ENCODE assay signal across 21 cellular contexts in the genomic region with DNA sequence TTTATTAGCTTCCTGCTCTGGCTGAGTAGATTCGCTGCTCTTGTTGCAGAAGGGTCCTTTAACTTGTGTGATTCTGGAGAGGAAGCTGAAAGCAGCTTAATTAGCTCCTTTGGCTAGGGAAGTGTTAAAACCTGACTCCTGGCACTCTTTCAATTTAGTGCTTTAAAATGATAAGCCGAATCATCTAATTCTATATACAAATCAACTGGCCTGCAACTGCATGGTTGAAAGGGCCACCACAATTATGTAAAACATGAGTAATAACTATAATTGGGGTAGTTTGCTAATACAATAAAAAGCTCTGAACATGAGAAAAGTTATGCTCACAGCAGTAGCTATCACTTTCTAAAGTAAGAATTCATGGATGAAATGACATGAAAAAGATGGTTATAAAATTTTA.
A peak's percentile ranks its signal among the peaks of the same experiment; 100 is the strongest.
DNase-seq lines count a peak whose midpoint lies in the region; ATAC-seq and TF ChIP-seq lines count a peak whose summit lies in the region.
"Had no signal": no experiment of that assay in that cellular context is flagged by ENCODE, and none has a peak within 500 bp of the region (broad histone marks: within the 10 kb centered on the region; RNA-seq: fewer than 3 reads in every experiment).

No MANE protein-coding gene starts in this region.

- DNase-seq in NCI-H748 (lab: John Stamatoyannopoulos, UW; ENCODE audit: unreplicated experiment), result peak; percentile 6
- no peak for DNase-seq in NCI-H748 treated with DMSO at 0.1 percent for 48 hours (lab: John Stamatoyannopoulos, UW)
- no peak for DNase-seq in SK-N-SH
- peak; percentile 71 for DNase-seq in retinal pigment epithelial cell (ENCODE audit: low read depth)
- no peak for DNase-seq in activated gamma-delta T cell treated with Interleukin-2 at 50 U/mL for 16 hours
- no peak for DNase-seq in left ventricle myocardium inferior
- DNase-seq: activated CD4-positive, CD25-positive, alpha-beta regulatory T cell; activated naive CD8-positive, alpha-beta T cell treated with anti-CD3 and anti-CD28 coated beads, Interleukin-2, amount 10 ng/mL, durations not matched to agents 7 days and 5 days; KBM-7; kidney glomerular epithelial cell; NCI-H2227 treated with DMSO at 0.1 percent for 48 hours; right cardiac atrium; SHP77 treated with DMSO at 0.1 percent for 48 hours; stimulated activated naive CD4-positive, alpha-beta T cell treated with Interleukin-2 at 50 U/mL for 16 hours; T-helper 2 cell; transverse colon had no signal

- intact Hi-C loops in left ventricle myocardium inferior (cut with micrococcal nuclease), result no loop called here

- no peaks in the 10 kb centered on the region for H3K36me3 ChIP-seq in SK-N-SH (replicated peaks in 1 of 2; ENCODE audit: control insufficient read depth in 1 of 2, insufficient read depth in 2 of 2, low read length in 1 of 2)
- H3K36me3 ChIP-seq in left ventricle myocardium inferior, result no peaks in the 10 kb centered on the region
- H3K36me3 ChIP-seq: neutrophil, transverse colon had no signal

- 0 out of 2 replicates have a peak overlapping the region, but pooled peaks have one; percentile 10 for H3K4me2 ChIP-seq in SK-N-SH
- H3K4me2 ChIP-seq: A549 had no signal

- H3K4me1 ChIP-seq in SK-N-SH (ENCODE audit: control insufficient read depth in 1 of 2, insufficient read depth in 2 of 2, low read depth in 1 of 2, low read length in 1 of 2) (peaks cover 0 to 4% of the 10 kb centered on the region in 2 experiments; a peak in 3 of 4 replicates), left ventricle myocardium inferior (no peaks in the 10 kb centered on the region)
- H3K4me1 ChIP-seq: A549, transverse colon had no signal

- TF ChIP-seq CTCF in SK-N-SH (IDR thresholded peaks at IDR 0.05) (no peak), retinal pigment epithelial cell (conservative IDR thresholded peaks at IDR 0.05; ENCODE audit: low read depth, low read length) (no peak), left ventricle myocardium inferior (IDR thresholded peaks at IDR 0.05; ENCODE audit: borderline replicate concordance) (no peak)

- H3F3A ChIP-seq in SK-N-SH (replicated peaks; ENCODE audit: insufficient read depth), result no peaks in the 10 kb centered on the region

- H3K9ac ChIP-seq in SK-N-SH, result no peak overlapping the region

- H3K27me3 ChIP-seq in SK-N-SH (ENCODE audit: insufficient read depth) (no peaks in the 10 kb centered on the region), left ventricle myocardium inferior (ENCODE audit: low read depth) (no peaks in the 10 kb centered on the region)
- H3K27me3 ChIP-seq: neutrophil, transverse colon had no signal

- H3K4me3 ChIP-seq in SK-N-SH (ENCODE audit: low read depth in 2 of 2, low read length in 1 of 2) (no peak overlapping the region), retinal pigment epithelial cell (ENCODE audit: low read length) (no peak overlapping the region), left ventricle myocardium inferior (no peak overlapping the region)
- H3K4me3 ChIP-seq: A549, coronary artery, transverse colon had no signal

- H4K20me1 ChIP-seq in SK-N-SH (ENCODE audit: insufficient read depth), result no peaks in the 10 kb centered on the region

- TF ChIP-seq EP300 in SK-N-SH (IDR thresholded peaks at IDR 0.05; ENCODE audit: borderline replicate concordance in 1 of 2, low read depth in 1 of 2, low read length in 1 of 2), result no peak

- TF ChIP-seq RAD21 in SK-N-SH (IDR thresholded peaks at IDR 0.05; ENCODE audit: low read length), result no peak

- POLR2A ChIA-PET in SK-N-SH (lab: Yijun Ruan, JAX), result interaction anchor here (0.7 kb wide), 1 partner anchor 365 kb away, joined by 3 read pairs; no protein-coding TSS in a partner anchor

- H3K27ac ChIP-seq in SK-N-SH (ENCODE audit: low read depth in 2 of 2, low read length in 1 of 2), result no peak overlapping the region
- H3K27ac ChIP-seq in left ventricle myocardium inferior (replicated peaks), result no peak overlapping the region
- H3K27ac ChIP-seq: A549, coronary artery, neutrophil, transverse colon had no signal

- ATAC-seq in HG03354 (IDR thresholded peaks at IDR 0.05; ENCODE audit: poor library complexity, severe bottlenecking, unreplicated experiment), result peak; percentile 33
- no peak for ATAC-seq in GM19467 (IDR thresholded peaks at IDR 0.05; ENCODE audit: unreplicated experiment)
- ATAC-seq: A549, right cardiac atrium had no signal

- H3K9me2 ChIP-seq in SK-N-SH, result no peaks in the 10 kb centered on the region

- no peaks in the 10 kb centered on the region for H3K79me2 ChIP-seq in SK-N-SH (ENCODE audit: insufficient read depth)

- CTCF ChIA-PET in SK-N-SH (lab: Yijun Ruan, JAX), result no interaction called here

- 37% methylated on average over 2 of the region's 2 CpGs for WGBS in SK-N-SH (ENCODE audit: low lambda C conversion rate)

- H2AFZ ChIP-seq in SK-N-SH (ENCODE audit: low read depth), result no peak overlapping the region

- H3K9me3 ChIP-seq in SK-N-SH (no peaks in the 10 kb centered on the region), left ventricle myocardium inferior (replicated peaks) (no peaks in the 10 kb centered on the region)
- H3K9me3 ChIP-seq: A549, neutrophil, transverse colon had no signal

TF ChIP-seq in SK-N-SH, 30 proteins besides CTCF, POLR2A, EP300 and RAD21:
- no peak for TF ChIP-seq GATA2 (CRISPR knock-in tag; IDR thresholded peaks at IDR 0.05)
- no peak for TF ChIP-seq NFIC (IDR thresholded peaks at IDR 0.05; ENCODE audit: borderline replicate concordance)
- no peak for TF ChIP-seq YY1 (IDR thresholded peaks at IDR 0.05; ENCODE audit: low read depth)
- no peak for TF ChIP-seq TAF1 (IDR thresholded peaks at IDR 0.05; ENCODE audit: borderline replicate concordance, low read depth, low read length)
- TF ChIP-seq FOXJ3 (CRISPR knock-in tag; IDR thresholded peaks at IDR 0.05), result no peak
- TF ChIP-seq GABPA (IDR thresholded peaks at IDR 0.05; ENCODE audit: low read depth), result no peak
- TF ChIP-seq, protein P1, sequence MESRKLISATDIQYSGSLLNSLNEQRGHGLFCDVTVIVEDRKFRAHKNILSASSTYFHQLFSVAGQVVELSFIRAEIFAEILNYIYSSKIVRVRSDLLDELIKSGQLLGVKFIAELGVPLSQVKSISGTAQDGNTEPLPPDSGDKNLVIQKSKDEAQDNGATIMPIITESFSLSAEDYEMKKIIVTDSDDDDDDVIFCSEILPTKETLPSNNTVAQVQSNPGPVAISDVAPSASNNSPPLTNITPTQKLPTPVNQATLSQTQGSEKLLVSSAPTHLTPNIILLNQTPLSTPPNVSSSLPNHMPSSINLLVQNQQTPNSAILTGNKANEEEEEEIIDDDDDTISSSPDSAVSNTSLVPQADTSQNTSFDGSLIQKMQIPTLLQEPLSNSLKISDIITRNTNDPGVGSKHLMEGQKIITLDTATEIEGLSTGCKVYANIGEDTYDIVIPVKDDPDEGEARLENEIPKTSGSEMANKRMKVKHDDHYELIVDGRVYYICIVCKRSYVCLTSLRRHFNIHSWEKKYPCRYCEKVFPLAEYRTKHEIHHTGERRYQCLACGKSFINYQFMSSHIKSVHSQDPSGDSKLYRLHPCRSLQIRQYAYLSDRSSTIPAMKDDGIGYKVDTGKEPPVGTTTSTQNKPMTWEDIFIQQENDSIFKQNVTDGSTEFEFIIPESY (IDR thresholded peaks at IDR 0.05; ENCODE audit: borderline replicate concordance, low read depth), result no peak
- no peak for TF ChIP-seq ELF1 (IDR thresholded peaks at IDR 0.05)
- TF ChIP-seq RFX5 (IDR thresholded peaks at IDR 0.05; ENCODE audit: low read length), result no peak
- TF ChIP-seq, protein P2, sequence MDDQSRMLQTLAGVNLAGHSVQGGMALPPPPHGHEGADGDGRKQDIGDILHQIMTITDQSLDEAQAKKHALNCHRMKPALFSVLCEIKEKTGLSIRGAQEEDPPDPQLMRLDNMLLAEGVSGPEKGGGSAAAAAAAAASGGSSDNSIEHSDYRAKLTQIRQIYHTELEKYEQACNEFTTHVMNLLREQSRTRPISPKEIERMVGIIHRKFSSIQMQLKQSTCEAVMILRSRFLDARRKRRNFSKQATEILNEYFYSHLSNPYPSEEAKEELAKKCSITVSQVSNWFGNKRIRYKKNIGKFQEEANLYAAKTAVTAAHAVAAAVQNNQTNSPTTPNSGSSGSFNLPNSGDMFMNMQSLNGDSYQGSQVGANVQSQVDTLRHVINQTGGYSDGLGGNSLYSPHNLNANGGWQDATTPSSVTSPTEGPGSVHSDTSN (IDR thresholded peaks at IDR 0.05), result no peak
- TF ChIP-seq, protein P3, sequence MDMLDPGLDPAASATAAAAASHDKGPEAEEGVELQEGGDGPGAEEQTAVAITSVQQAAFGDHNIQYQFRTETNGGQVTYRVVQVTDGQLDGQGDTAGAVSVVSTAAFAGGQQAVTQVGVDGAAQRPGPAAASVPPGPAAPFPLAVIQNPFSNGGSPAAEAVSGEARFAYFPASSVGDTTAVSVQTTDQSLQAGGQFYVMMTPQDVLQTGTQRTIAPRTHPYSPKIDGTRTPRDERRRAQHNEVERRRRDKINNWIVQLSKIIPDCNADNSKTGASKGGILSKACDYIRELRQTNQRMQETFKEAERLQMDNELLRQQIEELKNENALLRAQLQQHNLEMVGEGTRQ (IDR thresholded peaks at IDR 0.05; ENCODE audit: borderline replicate concordance, low read depth, low read length), result no peak
- TF ChIP-seq, protein P4, sequence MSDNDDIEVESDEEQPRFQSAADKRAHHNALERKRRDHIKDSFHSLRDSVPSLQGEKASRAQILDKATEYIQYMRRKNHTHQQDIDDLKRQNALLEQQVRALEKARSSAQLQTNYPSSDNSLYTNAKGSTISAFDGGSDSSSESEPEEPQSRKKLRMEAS (IDR thresholded peaks at IDR 0.05; ENCODE audit: low read depth), result no peak
- TF ChIP-seq, protein P5, sequence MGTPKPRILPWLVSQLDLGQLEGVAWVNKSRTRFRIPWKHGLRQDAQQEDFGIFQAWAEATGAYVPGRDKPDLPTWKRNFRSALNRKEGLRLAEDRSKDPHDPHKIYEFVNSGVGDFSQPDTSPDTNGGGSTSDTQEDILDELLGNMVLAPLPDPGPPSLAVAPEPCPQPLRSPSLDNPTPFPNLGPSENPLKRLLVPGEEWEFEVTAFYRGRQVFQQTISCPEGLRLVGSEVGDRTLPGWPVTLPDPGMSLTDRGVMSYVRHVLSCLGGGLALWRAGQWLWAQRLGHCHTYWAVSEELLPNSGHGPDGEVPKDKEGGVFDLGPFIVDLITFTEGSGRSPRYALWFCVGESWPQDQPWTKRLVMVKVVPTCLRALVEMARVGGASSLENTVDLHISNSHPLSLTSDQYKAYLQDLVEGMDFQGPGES (IDR thresholded peaks at IDR 0.05; ENCODE audit: low read depth, low read length), result no peak
- no peak for TF ChIP-seq FOSL2 (IDR thresholded peaks at IDR 0.05; ENCODE audit: borderline replicate concordance, low read depth)
- no peak for TF ChIP-seq JUND (IDR thresholded peaks at IDR 0.05)

Comparison
In these comparisons a context has a peak if more than half of its experiments do, and no peak if none do; other contexts are left out.
1. DNase-seq: peak in NCI-H748 (single experiment) and retinal pigment epithelial cell (single experiment); none in NCI-H748 treated with DMSO at 0.1 percent for 48 hours (single experiment), SK-N-SH (single experiment), activated gamma-delta T cell treated with Interleukin-2 at 50 U/mL for 16 hours (single experiment) and left ventricle myocardium inferior (single experiment).